8 cellular contexts compared by ENCODE assay signal in genomic region chr1:11100149-11100493, GRCh38. TPM values are rescaled to one million over a fixed set of nuclear protein-coding genes. Genes with fewer than 3 reads are reported as not detected.
DNase-seq lines count a peak whose midpoint lies in the region; ATAC-seq and TF ChIP-seq lines count a peak whose summit lies in the region.

No MANE protein-coding gene starts in this region.

- POLR2A ChIA-PET in CD8-positive, alpha-beta T cell (lab: Charles Lee), result interaction anchor here (0.7 to 3.1 kb wide), 6 partner anchors 7 to 620 kb away, joined by 3 to 19 read pairs (median 4); partner anchors contain the start of genes SRM and TARDBP

- H3K14ac ChIP-seq in neuronal stem cell (ENCODE audit: low read length), result no peak overlapping the region

- peaks cover 12% of the 10 kb centered on the region for H3K4me1 ChIP-seq in CD8-positive, alpha-beta T cell (ENCODE audit: insufficient read depth, low read length)
- H3K4me1 ChIP-seq in NT2/D1 (ENCODE audit: insufficient read depth, insufficient read length), result no peaks in the 10 kb centered on the region
- peaks cover 3 to 4% of the 10 kb centered on the region in 2 donors for H3K4me1 ChIP-seq in neuronal stem cell (ENCODE audit: control insufficient read depth in 2 of 2, insufficient read depth in 1 of 2, low read depth in 1 of 2, low read length in 2 of 2)

- no peak overlapping the region for H2BK5ac ChIP-seq in neuronal stem cell (ENCODE audit: low read length)

- peak overlapping the region; percentile 68 for H2AK5ac ChIP-seq in neuronal stem cell (ENCODE audit: low read depth, low read length)

- no CpG with 5 or more reads among the region's 13 CpGs for WGBS in neuronal stem cell (ENCODE audit: extremely low coverage in 2 of 2, insufficient read length in 2 of 2, insufficient replicate concordance in 1 of 2), 2 donors

- no peaks in the 10 kb centered on the region for H3K9me3 Mint-ChIP-seq in CD8-positive, alpha-beta T cell
- no peaks in the 10 kb centered on the region for H3K9me3 Mint-ChIP-seq in endothelial cell (ENCODE audit: unreplicated experiment)

- H2AFZ ChIP-seq in neuronal stem cell (ENCODE audit: low read length), result peak overlapping the region; percentile 95

- TF ChIP-seq CTCF in CD8-positive, alpha-beta T cell (IDR thresholded peaks at IDR 0.05), result no peak
- no peak for TF ChIP-seq CTCF in endothelial cell (IDR thresholded peaks at IDR 0.05; ENCODE audit: unreplicated experiment)

- H3K4me1 Mint-ChIP-seq in CD8-positive, alpha-beta T cell (ENCODE audit: low read depth), result peaks cover 17% of the 10 kb centered on the region
- H3K4me1 Mint-ChIP-seq in endothelial cell (ENCODE audit: unreplicated experiment), result peaks cover 15% of the 10 kb centered on the region

- CTCF ChIA-PET in CD8-positive, alpha-beta T cell (lab: Charles Lee), result interaction anchor here (1.3 to 5.9 kb wide), 2 partner anchors 42 to 63 kb away, joined by 4 to 47 read pairs; no protein-coding TSS in a partner anchor

- DNase-seq in CD8-positive, alpha-beta T cell, result no peak
- no peak for DNase-seq in NT2/D1 (ENCODE audit: low read depth, low spot score)
- no peak for DNase-seq in endothelial cell (ENCODE audit: low spot score)
- DNase-seq in neuronal stem cell (ENCODE audit: low spot score), result no peak
- no peak for DNase-seq in NCI-H2196 (lab: John Stamatoyannopoulos, UW; ENCODE audit: unreplicated experiment)
- no peak for DNase-seq in HCEC 1CT

- H3K23ac ChIP-seq in neuronal stem cell (ENCODE audit: low read depth, low read length, poor library complexity), result no peak overlapping the region

- H2BK15ac ChIP-seq in neuronal stem cell (ENCODE audit: low read length), result no peak overlapping the region

- H3K9me3 ChIP-seq in CD8-positive, alpha-beta T cell (ENCODE audit: low read length), result no peaks in the 10 kb centered on the region
- H3K9me3 ChIP-seq in NT2/D1 (ENCODE audit: insufficient read depth, low read length) (no peaks in the 10 kb centered on the region), neuronal stem cell (replicated peaks in 1 of 2; ENCODE audit: control insufficient read depth in 2 of 2, insufficient read depth in 1 of 2, low read depth in 1 of 2, low read length in 2 of 2) (no peaks in the 10 kb centered on the region)

- peaks cover 5% of the 10 kb centered on the region for H3K79me1 ChIP-seq in neuronal stem cell (ENCODE audit: low read depth, low read length)

- H3K36me3 ChIP-seq in CD8-positive, alpha-beta T cell (ENCODE audit: insufficient read depth, low read length), result peaks cover 11% of the 10 kb centered on the region
- H3K36me3 ChIP-seq in NT2/D1 (ENCODE audit: insufficient read depth, insufficient read length, low read length) (peaks cover 35% of the 10 kb centered on the region), neuronal stem cell (replicated peaks in 1 of 2; ENCODE audit: control insufficient read depth in 2 of 2, insufficient read depth in 2 of 2, low read length in 2 of 2) (peaks cover 10 to 31% of the 10 kb centered on the region in 2 donors)

- peak overlapping the region; percentile 84 for H3K27ac ChIP-seq in CD8-positive, alpha-beta T cell (ENCODE audit: low read depth, low read length)
- H3K27ac ChIP-seq in neuronal stem cell (replicated peaks; ENCODE audit: low read length), result no peak overlapping the region

- peak overlapping the region; percentile 2 for H3K18ac ChIP-seq in neuronal stem cell (ENCODE audit: low read length)

- peak overlapping the region; percentile 87 for H3K4me3 Mint-ChIP-seq in CD8-positive, alpha-beta T cell
- H3K4me3 Mint-ChIP-seq in endothelial cell (ENCODE audit: unreplicated experiment), result peak overlapping the region; percentile 95

- no peak overlapping the region for H4K91ac ChIP-seq in neuronal stem cell (ENCODE audit: low read depth, low read length, poor library complexity)

- no peak overlapping the region for H3K4ac ChIP-seq in neuronal stem cell (ENCODE audit: low read length)

- no peak for ATAC-seq in CD8-positive, alpha-beta T cell
- ATAC-seq in HG03521 (IDR thresholded peaks at IDR 0.05; ENCODE audit: unreplicated experiment), result no peak
- no peak for ATAC-seq in HG03342 (IDR thresholded peaks at IDR 0.05; ENCODE audit: unreplicated experiment)

- no peak overlapping the region for H2BK12ac ChIP-seq in neuronal stem cell (ENCODE audit: low read length)

- H4K8ac ChIP-seq in neuronal stem cell (ENCODE audit: low read depth, low read length), result no peak overlapping the region

- H3K9ac ChIP-seq in NT2/D1 (ENCODE audit: insufficient read length, low read depth) (peak overlapping the region; percentile 74), neuronal stem cell (ENCODE audit: low read depth, low read length, poor library complexity) (peak overlapping the region; percentile 7)

- H3K4me3 ChIP-seq in CD8-positive, alpha-beta T cell (ENCODE audit: low read depth, low read length), result peak overlapping the region; percentile 86
- H3K4me3 ChIP-seq in NT2/D1 (ENCODE audit: insufficient read length, low read depth) (peak overlapping the region; percentile 83), neuronal stem cell (ENCODE audit: low read length in 2 of 2) (peak overlapping the region; percentile 75 to 90)

- peak overlapping the region; percentile 96 for H3K27ac Mint-ChIP-seq in CD8-positive, alpha-beta T cell
- H3K27ac Mint-ChIP-seq in endothelial cell (ENCODE audit: unreplicated experiment), result peak overlapping the region; percentile 81

- H2BK120ac ChIP-seq in neuronal stem cell (ENCODE audit: low read depth, low read length), result no peak overlapping the region

- H3K27me3 ChIP-seq in CD8-positive, alpha-beta T cell (ENCODE audit: insufficient read depth, low read length), result no peaks in the 10 kb centered on the region
- H3K27me3 ChIP-seq in NT2/D1 (ENCODE audit: insufficient read depth, insufficient read length) (no peaks in the 10 kb centered on the region), neuronal stem cell (ENCODE audit: control insufficient read depth in 3 of 3, insufficient read depth in 3 of 3, low read depth in 1 of 3, low read length in 3 of 3) (no peaks in the 10 kb centered on the region)

- no peaks in the 10 kb centered on the region for H3K27me3 Mint-ChIP-seq in CD8-positive, alpha-beta T cell (ENCODE audit: low read depth)
- peaks cover 5% of the 10 kb centered on the region for H3K27me3 Mint-ChIP-seq in endothelial cell (ENCODE audit: unreplicated experiment)

- peak overlapping the region; percentile 42 for H3K4me2 ChIP-seq in neuronal stem cell (ENCODE audit: insufficient read depth, low read length, poor library complexity, severe bottlenecking)

- intact Hi-C loops in CD8-positive, alpha-beta T cell (cut with DNase I, micrococcal nuclease), result no loop called here

- H3K36me3 Mint-ChIP-seq in CD8-positive, alpha-beta T cell, result peaks cover 17% of the 10 kb centered on the region
- peaks cover 10% of the 10 kb centered on the region for H3K36me3 Mint-ChIP-seq in endothelial cell (ENCODE audit: low read depth, unreplicated experiment)

RNA-seq across cellular contexts. Expression of gene EXOSC10, which starts 0.5 kb away (rescaled TPM):
- total RNA-seq in CD8-positive, alpha-beta T cell, result 10 to 100 TPM; 95.0 to 98.1 TPM
- total RNA-seq in endothelial cell (ENCODE audit: unreplicated experiment), result 80.6 TPM
- polyA plus RNA-seq in neuronal stem cell (2013, experiment 1 of 2), result 55.5 TPM
- polyA plus RNA-seq in neuronal stem cell (2013, experiment 2 of 2), result 55.9 TPM

RNA-seq across cellular contexts. Expression of gene SRM, which starts 40.3 kb away (rescaled TPM):
- 10 to 100 TPM; 31.4 to 40.6 TPM for total RNA-seq in CD8-positive, alpha-beta T cell
- 51.0 TPM for total RNA-seq in endothelial cell (ENCODE audit: unreplicated experiment)
- polyA plus RNA-seq in neuronal stem cell (2013, experiment 1 of 2), result 135 TPM
- 132 TPM for polyA plus RNA-seq in neuronal stem cell (2013, experiment 2 of 2)

RNA-seq across cellular contexts. Expression of gene MASP2, which starts 53.1 kb away (rescaled TPM):
- under 1 TPM; 0.19 to 0.22 TPM for total RNA-seq in CD8-positive, alpha-beta T cell
- not detected for total RNA-seq in endothelial cell (ENCODE audit: unreplicated experiment)
- polyA plus RNA-seq in neuronal stem cell (2013, experiment 1 of 2), result 0.04 TPM
- 0.04 TPM for polyA plus RNA-seq in neuronal stem cell (2013, experiment 2 of 2)
